8 cellular contexts compared by ENCODE assay signal in the genomic region with DNA sequence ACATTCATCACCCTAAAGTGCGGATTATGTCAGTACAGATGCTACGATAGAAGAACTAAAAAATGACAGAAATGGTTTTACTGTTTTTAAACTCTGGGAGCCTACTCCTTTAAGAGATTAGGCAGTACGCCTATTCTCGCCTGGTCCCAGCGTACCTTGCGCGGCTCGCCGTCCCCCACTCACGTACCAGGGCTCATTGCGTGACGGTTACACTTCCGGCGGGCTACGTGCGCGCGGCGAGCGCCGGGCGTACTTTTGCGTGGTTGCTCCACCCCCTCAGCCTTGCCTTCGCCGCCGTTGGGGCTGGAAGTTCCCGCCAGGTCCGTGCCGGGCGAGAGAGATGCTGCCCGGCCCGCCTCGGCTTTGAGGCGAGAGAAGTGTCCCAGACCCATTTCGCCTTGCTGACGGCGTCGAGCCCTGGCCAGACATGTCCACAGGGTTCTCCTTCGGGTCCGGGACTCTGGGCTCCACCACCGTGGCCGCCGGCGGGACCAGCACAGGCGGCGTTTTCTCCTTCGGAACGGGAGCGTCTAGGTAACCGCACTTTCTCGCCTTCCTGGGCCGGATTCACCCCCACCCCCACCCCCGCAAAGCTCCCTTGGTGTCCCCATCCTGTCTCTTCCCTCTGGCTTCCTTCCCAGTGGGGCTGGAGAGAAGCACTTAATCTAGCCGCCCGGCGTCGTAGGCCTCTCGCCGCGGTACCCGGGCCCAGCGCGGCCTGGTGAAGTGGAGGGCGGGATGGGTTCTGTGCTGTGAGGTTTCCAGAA. TPM values are rescaled to one million over a fixed set of nuclear protein-coding genes. Genes with fewer than 3 reads are reported as not detected.
DNase-seq lines count a peak whose midpoint lies in the region; ATAC-seq and FAIRE-seq lines count a peak whose summit lies in the region.

A gene with protein sequence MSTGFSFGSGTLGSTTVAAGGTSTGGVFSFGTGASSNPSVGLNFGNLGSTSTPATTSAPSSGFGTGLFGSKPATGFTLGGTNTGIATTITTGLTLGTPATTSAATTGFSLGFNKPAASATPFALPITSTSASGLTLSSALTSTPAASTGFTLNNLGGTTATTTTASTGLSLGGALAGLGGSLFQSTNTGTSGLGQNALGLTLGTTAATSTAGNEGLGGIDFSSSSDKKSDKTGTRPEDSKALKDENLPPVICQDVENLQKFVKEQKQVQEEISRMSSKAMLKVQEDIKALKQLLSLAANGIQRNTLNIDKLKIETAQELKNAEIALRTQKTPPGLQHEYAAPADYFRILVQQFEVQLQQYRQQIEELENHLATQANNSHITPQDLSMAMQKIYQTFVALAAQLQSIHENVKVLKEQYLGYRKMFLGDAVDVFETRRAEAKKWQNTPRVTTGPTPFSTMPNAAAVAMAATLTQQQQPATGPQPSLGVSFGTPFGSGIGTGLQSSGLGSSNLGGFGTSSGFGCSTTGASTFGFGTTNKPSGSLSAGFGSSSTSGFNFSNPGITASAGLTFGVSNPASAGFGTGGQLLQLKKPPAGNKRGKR (plus strand): TSS at position 279 of the 767 bp plus-strand sequence. CDS start 149 bp downstream, at position 428.

- H3K9ac ChIP-seq in muscle layer of colon (ENCODE audit: low read length): peak within 1 kb of the TSS; percentile 87

- DNase-seq in DMS79 (lab: John Stamatoyannopoulos, UW): peak; percentile 76
- peak; percentile 77 for DNase-seq in RCC 7860 (ENCODE audit: low spot score)
- DNase-seq in activated T-cell treated with anti-CD3 and anti-CD28 coated beads, Interleukin-2, amount 50 U/mL, for 72 hours: peak; percentile 94
- peak; percentile 85 for DNase-seq in stimulated activated CD8-positive, alpha-beta memory T cell treated with anti-CD3 and anti-CD28 coated beads, Interleukin-7, amount 100 ng/mL, for 24 hours (ENCODE audit: low read depth)

- ATAC-seq in GM21786 (IDR thresholded peaks at IDR 0.05; ENCODE audit: unreplicated experiment) (peak; percentile 99), esophagus mucosa (peak; percentile 100)
- ATAC-seq in activated T-cell treated with anti-CD3 and anti-CD28 coated beads, Interleukin-2, amount 50 U/mL, for 72 hours (replicated peaks in 1 of 2): peak; percentile 100

- H3K4me3 Mint-ChIP-seq in activated T-cell treated with anti-CD3 and anti-CD28 coated beads, Interleukin-2, amount 50 U/mL, for 72 hours: peak within 1 kb of the TSS; percentile 92 to 98

- peaks cover 10% of the 10 kb centered on the region for H3K4me1 ChIP-seq in muscle layer of colon (ENCODE audit: insufficient read depth, low read length)

- H3K36me3 ChIP-seq in KOPT-K1 (ENCODE audit: insufficient read depth, low read length): peaks cover 34% of the 10 kb centered on the region
- H3K36me3 ChIP-seq in muscle layer of colon (ENCODE audit: insufficient read depth, low read length): no peaks in the 10 kb centered on the region

- peaks cover 7 to 20% of the 10 kb centered on the region in 2 donors for H3K36me3 Mint-ChIP-seq in activated T-cell treated with anti-CD3 and anti-CD28 coated beads, Interleukin-2, amount 50 U/mL, for 72 hours (ENCODE audit: insufficient read depth in 2 of 2)

- peak within 1 kb of the TSS; percentile 95 for H3K27ac Mint-ChIP-seq in activated T-cell treated with anti-CD3 and anti-CD28 coated beads, Interleukin-2, amount 50 U/mL, for 72 hours

- H3K9me3 Mint-ChIP-seq in activated T-cell treated with anti-CD3 and anti-CD28 coated beads, Interleukin-2, amount 50 U/mL, for 72 hours: no peaks in the 10 kb centered on the region

- H3K4me1 Mint-ChIP-seq in activated T-cell treated with anti-CD3 and anti-CD28 coated beads, Interleukin-2, amount 50 U/mL, for 72 hours (ENCODE audit: low read depth): peaks cover 43% of the 10 kb centered on the region

- H3K27ac ChIP-seq in KOPT-K1 (ENCODE audit: low read depth, low read length, poor library complexity, severe bottlenecking) (peak within 1 kb of the TSS; percentile 83), muscle layer of colon (ENCODE audit: low read depth, low read length) (peak within 1 kb of the TSS; percentile 96)

- H3K4me3 ChIP-seq in muscle layer of colon (ENCODE audit: low read depth in 1 of 2, low read length in 2 of 2): peak within 1 kb of the TSS; percentile 82 to 86

- H3K27me3 ChIP-seq in muscle layer of colon (ENCODE audit: control insufficient read depth in 1 of 2, insufficient read depth in 2 of 2, low read length in 2 of 2): no peaks in the 10 kb centered on the region

- H3K9me3 ChIP-seq in KOPT-K1 (ENCODE audit: insufficient read depth, low read length, poor library complexity, severe bottlenecking) (no peaks in the 10 kb centered on the region), muscle layer of colon (ENCODE audit: low read length) (no peaks in the 10 kb centered on the region)

- peak; percentile 69 for FAIRE-seq in RCC 7860 (lab: Jason Lieb, UNC)

- H3K27me3 Mint-ChIP-seq in activated T-cell treated with anti-CD3 and anti-CD28 coated beads, Interleukin-2, amount 50 U/mL, for 72 hours (ENCODE audit: low read depth): peaks cover 4% of the 10 kb centered on the region

RNA-seq across cellular contexts. Expression of the gene that starts here (rescaled TPM):
- 100 to 1,000 TPM in 1 of 2 donors, 10 to 100 TPM in 1; 96.6 to 102 TPM for total RNA-seq in activated T-cell treated with anti-CD3 and anti-CD28 coated beads, Interleukin-2, amount 50 U/mL, for 72 hours
- 27.4 TPM for total RNA-seq in esophagus mucosa

Comparison
In these comparisons a context has a peak if more than half of its experiments do, and no peak if none do; other contexts are left out.
1. Peak in every context shown above with its lines: DNase-seq, ATAC-seq, H3K4me3 ChIP-seq and H3K27ac ChIP-seq.